In genomic region chr6:157790548-157791160, GRCh38 we compare ENCODE assay signal across 1 cellular context.
TF ChIP-seq lines count a peak whose summit lies in the region.

No MANE protein-coding gene starts in this region.

TF ChIP-seq in GM23338, 12 proteins besides CTCF, POLR2A, EP300 and RAD21:
- TF ChIP-seq EZH2phosphoT487 (IDR thresholded peaks at IDR 0.05; ENCODE audit: unreplicated experiment) = no peak
- no peak for TF ChIP-seq CREB1 (CRISPR knock-in tag; IDR thresholded peaks at IDR 0.05; ENCODE audit: low read depth)
- TF ChIP-seq, protein P1, sequence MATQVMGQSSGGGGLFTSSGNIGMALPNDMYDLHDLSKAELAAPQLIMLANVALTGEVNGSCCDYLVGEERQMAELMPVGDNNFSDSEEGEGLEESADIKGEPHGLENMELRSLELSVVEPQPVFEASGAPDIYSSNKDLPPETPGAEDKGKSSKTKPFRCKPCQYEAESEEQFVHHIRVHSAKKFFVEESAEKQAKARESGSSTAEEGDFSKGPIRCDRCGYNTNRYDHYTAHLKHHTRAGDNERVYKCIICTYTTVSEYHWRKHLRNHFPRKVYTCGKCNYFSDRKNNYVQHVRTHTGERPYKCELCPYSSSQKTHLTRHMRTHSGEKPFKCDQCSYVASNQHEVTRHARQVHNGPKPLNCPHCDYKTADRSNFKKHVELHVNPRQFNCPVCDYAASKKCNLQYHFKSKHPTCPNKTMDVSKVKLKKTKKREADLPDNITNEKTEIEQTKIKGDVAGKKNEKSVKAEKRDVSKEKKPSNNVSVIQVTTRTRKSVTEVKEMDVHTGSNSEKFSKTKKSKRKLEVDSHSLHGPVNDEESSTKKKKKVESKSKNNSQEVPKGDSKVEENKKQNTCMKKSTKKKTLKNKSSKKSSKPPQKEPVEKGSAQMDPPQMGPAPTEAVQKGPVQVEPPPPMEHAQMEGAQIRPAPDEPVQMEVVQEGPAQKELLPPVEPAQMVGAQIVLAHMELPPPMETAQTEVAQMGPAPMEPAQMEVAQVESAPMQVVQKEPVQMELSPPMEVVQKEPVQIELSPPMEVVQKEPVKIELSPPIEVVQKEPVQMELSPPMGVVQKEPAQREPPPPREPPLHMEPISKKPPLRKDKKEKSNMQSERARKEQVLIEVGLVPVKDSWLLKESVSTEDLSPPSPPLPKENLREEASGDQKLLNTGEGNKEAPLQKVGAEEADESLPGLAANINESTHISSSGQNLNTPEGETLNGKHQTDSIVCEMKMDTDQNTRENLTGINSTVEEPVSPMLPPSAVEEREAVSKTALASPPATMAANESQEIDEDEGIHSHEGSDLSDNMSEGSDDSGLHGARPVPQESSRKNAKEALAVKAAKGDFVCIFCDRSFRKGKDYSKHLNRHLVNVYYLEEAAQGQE (IDR thresholded peaks at IDR 0.05; ENCODE audit: unreplicated experiment) = no peak
- TF ChIP-seq ZNF331 (CRISPR knock-in tag; IDR thresholded peaks at IDR 0.05; ENCODE audit: low read depth) = no peak
- TF ChIP-seq NANOG (IDR thresholded peaks at IDR 0.05; ENCODE audit: borderline replicate concordance) = no peak
- no peak for TF ChIP-seq STAT1 (IDR thresholded peaks at IDR 0.05; ENCODE audit: unreplicated experiment)
- no peak for TF ChIP-seq JUNB (IDR thresholded peaks at IDR 0.05; ENCODE audit: unreplicated experiment)
- TF ChIP-seq, protein P2, sequence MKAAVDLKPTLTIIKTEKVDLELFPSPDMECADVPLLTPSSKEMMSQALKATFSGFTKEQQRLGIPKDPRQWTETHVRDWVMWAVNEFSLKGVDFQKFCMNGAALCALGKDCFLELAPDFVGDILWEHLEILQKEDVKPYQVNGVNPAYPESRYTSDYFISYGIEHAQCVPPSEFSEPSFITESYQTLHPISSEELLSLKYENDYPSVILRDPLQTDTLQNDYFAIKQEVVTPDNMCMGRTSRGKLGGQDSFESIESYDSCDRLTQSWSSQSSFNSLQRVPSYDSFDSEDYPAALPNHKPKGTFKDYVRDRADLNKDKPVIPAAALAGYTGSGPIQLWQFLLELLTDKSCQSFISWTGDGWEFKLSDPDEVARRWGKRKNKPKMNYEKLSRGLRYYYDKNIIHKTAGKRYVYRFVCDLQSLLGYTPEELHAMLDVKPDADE (IDR thresholded peaks at IDR 0.05) = no peak
- no peak for TF ChIP-seq POLR2AphosphoS5 (IDR thresholded peaks at IDR 0.05; ENCODE audit: low read depth)
- TF ChIP-seq, protein P3, sequence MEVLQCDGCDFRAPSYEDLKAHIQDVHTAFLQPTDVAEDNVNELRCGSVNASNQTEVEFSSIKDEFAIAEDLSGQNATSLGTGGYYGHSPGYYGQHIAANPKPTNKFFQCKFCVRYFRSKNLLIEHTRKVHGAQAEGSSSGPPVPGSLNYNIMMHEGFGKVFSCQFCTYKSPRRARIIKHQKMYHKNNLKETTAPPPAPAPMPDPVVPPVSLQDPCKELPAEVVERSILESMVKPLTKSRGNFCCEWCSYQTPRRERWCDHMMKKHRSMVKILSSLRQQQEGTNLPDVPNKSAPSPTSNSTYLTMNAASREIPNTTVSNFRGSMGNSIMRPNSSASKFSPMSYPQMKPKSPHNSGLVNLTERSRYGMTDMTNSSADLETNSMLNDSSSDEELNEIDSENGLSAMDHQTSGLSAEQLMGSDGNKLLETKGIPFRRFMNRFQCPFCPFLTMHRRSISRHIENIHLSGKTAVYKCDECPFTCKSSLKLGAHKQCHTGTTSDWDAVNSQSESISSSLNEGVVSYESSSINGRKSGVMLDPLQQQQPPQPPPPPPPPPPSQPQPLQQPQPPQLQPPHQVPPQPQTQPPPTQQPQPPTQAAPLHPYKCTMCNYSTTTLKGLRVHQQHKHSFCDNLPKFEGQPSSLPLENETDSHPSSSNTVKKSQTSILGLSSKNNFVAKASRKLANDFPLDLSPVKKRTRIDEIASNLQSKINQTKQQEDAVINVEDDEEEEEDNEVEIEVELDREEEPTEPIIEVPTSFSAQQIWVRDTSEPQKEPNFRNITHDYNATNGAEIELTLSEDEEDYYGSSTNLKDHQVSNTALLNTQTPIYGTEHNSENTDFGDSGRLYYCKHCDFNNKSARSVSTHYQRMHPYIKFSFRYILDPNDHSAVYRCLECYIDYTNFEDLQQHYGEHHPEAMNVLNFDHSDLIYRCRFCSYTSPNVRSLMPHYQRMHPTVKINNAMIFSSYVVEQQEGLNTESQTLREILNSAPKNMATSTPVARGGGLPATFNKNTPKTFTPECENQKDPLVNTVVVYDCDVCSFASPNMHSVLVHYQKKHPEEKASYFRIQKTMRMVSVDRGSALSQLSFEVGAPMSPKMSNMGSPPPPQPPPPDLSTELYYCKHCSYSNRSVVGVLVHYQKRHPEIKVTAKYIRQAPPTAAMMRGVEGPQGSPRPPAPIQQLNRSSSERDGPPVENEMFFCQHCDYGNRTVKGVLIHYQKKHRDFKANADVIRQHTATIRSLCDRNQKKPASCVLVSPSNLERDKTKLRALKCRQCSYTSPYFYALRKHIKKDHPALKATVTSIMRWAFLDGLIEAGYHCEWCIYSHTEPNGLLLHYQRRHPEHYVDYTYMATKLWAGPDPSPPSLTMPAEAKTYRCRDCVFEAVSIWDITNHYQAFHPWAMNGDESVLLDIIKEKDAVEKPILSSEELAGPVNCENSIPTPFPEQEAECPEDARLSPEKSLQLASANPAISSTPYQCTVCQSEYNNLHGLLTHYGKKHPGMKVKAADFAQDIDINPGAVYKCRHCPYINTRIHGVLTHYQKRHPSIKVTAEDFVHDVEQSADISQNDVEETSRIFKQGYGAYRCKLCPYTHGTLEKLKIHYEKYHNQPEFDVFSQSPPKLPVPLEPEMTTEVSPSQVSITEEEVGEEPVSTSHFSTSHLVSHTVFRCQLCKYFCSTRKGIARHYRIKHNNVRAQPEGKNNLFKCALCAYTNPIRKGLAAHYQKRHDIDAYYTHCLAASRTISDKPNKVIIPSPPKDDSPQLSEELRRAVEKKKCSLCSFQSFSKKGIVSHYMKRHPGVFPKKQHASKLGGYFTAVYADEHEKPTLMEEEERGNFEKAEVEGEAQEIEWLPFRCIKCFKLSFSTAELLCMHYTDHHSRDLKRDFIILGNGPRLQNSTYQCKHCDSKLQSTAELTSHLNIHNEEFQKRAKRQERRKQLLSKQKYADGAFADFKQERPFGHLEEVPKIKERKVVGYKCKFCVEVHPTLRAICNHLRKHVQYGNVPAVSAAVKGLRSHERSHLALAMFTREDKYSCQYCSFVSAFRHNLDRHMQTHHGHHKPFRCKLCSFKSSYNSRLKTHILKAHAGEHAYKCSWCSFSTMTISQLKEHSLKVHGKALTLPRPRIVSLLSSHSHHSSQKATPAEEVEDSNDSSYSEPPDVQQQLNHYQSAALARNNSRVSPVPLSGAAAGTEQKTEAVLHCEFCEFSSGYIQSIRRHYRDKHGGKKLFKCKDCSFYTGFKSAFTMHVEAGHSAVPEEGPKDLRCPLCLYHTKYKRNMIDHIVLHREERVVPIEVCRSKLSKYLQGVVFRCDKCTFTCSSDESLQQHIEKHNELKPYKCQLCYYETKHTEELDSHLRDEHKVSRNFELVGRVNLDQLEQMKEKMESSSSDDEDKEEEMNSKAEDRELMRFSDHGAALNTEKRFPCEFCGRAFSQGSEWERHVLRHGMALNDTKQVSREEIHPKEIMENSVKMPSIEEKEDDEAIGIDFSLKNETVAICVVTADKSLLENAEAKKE (CRISPR knock-in tag; IDR thresholded peaks at IDR 0.05) = no peak
- no peak for TF ChIP-seq ZNF114 (CRISPR knock-in tag; IDR thresholded peaks at IDR 0.05)
- TF ChIP-seq EZH2 (IDR thresholded peaks at IDR 0.05; ENCODE audit: low read depth, unreplicated experiment) = no peak
